ENCODE assay signal across 31 cellular contexts in the genomic region with DNA sequence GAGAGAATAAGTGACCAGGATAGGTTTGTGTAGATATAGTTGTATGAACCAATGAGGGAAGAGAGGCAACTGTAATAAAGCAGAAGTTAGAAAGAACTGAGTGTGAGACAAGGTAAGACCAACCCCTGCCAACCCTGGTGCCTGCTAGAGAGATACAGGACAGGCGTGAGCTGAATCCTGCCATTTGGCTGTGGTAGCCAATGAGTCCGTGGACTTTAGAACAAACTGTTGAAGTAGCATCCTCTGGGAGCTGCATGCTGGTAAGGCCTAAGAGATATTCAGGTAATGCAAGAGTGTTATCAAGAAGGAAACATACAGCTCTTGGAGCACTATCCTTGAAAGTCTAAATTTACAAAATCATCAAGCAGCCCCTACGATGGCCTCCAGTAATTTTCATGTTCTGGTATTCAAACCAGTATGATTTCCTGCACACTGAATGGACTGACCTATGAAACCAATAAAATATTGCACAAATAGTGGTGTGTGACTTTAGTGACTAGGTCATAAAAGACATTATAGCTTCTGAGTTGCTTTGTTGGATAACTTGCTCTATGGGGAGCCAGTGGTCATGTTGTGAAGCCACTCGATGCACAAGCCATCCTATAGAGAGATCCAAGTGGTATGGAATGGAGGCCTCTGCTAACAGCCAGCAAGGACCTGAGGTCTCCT.
"Had no signal": no experiment of that assay in that cellular context is flagged by ENCODE, and none has a peak within 500 bp of the region (broad histone marks: within the 10 kb centered on the region; RNA-seq: fewer than 3 reads in every experiment).

No MANE protein-coding gene starts in this region.

- H3K9me3 Mint-ChIP-seq: activated CD4-positive, alpha-beta T cell treated with anti-CD3 and anti-CD28 coated beads, Interleukin-2, amount 10 ng/mL, durations not matched to agents 24 days and 14 days; activated naive CD4-positive, alpha-beta T cell treated with anti-CD3 and anti-CD28 coated beads, Interleukin-2, amount 50 U/mL, for 72 hours; brain; dendritic cell treated with granulocyte-macrophage colony-stimulating factor and Interleukin-4, amounts not matched to agents 40 ng/mL and 50 ng/mL, for 4 days; endodermal cell had no signal

- DNase-seq: activated CD4-positive, alpha-beta memory T cell treated with anti-CD3 and anti-CD28 coated beads for 36 hours; activated CD4-positive, alpha-beta T cell treated with anti-CD3 and anti-CD28 coated beads for 36 hours; activated CD4-positive, alpha-beta T cell treated with anti-CD3 and anti-CD28 coated beads, Interleukin-2, amount 10 ng/mL, durations not matched to agents 24 days and 14 days; activated CD4-positive, CD25-positive, alpha-beta regulatory T cell; activated CD4-positive, CD25-positive, alpha-beta regulatory T cell treated with anti-CD3 and anti-CD28 coated beads, Interleukin-2, amount 50 U/mL, for 72 hours; activated CD8-positive, alpha-beta memory T cell treated with anti-CD3 and anti-CD28 coated beads, Interleukin-2, amount 10 ng/mL, durations not matched to agents 7 days and 5 days; activated CD8-positive, alpha-beta memory T cell treated with anti-CD3 and anti-CD28 coated beads, Interleukin-2, amount 50 U/mL, for 4 hours; activated CD8-positive, alpha-beta T cell treated with anti-CD3 and anti-CD28 coated beads, Interleukin-2, amount 10 ng/mL, durations not matched to agents 7 days and 5 days; activated gamma-delta T cell; activated naive CD4-positive, alpha-beta T cell; activated naive CD4-positive, alpha-beta T cell treated with anti-CD3 and anti-CD28 coated beads, Interleukin-2, amount 10 ng/mL, durations not matched to agents 7 days and 5 days; activated naive CD8-positive, alpha-beta T cell treated with anti-CD3 and anti-CD28 coated beads, Interleukin-2, amount 10 ng/mL, durations not matched to agents 7 days and 5 days; activated T-cell treated with anti-CD3 and anti-CD28 coated beads, Interleukin-2, amount 50 U/mL, for 1 hour; activated T-cell treated with anti-CD3 and anti-CD28 coated beads, Interleukin-2, amount 50 U/mL, for 48 hours; cerebellar nuclear complex; dorsolateral prefrontal cortex; effector memory CD4-positive, alpha-beta T cell; endodermal cell; foreskin keratinocyte; gastrocnemius medialis; glutamatergic neuron; heart left ventricle; T-helper 2 cell had no signal

- H3K27me3 Mint-ChIP-seq: activated CD4-positive, alpha-beta memory T cell treated with anti-CD3 and anti-CD28 coated beads for 36 hours; activated CD4-positive, alpha-beta T cell treated with anti-CD3 and anti-CD28 coated beads for 36 hours; activated CD4-positive, alpha-beta T cell treated with anti-CD3 and anti-CD28 coated beads, Interleukin-2, amount 10 ng/mL, durations not matched to agents 24 days and 14 days; activated CD8-positive, alpha-beta memory T cell treated with anti-CD3 and anti-CD28 coated beads, Interleukin-2, amount 10 ng/mL, durations not matched to agents 7 days and 5 days; activated naive CD4-positive, alpha-beta T cell treated with anti-CD3 and anti-CD28 coated beads, Interleukin-2, amount 10 ng/mL, durations not matched to agents 7 days and 5 days; activated naive CD8-positive, alpha-beta T cell treated with anti-CD3 and anti-CD28 coated beads, Interleukin-2, amount 10 ng/mL, durations not matched to agents 7 days and 5 days; brain; dendritic cell treated with granulocyte-macrophage colony-stimulating factor and Interleukin-4, amounts not matched to agents 40 ng/mL and 50 ng/mL, for 4 days had no signal

- H3K36me3 ChIP-seq: ascending aorta, breast epithelium, cardiac muscle cell, gastrocnemius medialis, heart left ventricle had no signal

- H3K4me3 Mint-ChIP-seq: activated CD4-positive, alpha-beta memory T cell treated with anti-CD3 and anti-CD28 coated beads for 36 hours; activated CD4-positive, alpha-beta T cell treated with anti-CD3 and anti-CD28 coated beads for 36 hours; activated CD4-positive, alpha-beta T cell treated with anti-CD3 and anti-CD28 coated beads, Interleukin-2, amount 10 ng/mL, durations not matched to agents 24 days and 14 days; activated CD8-positive, alpha-beta memory T cell treated with anti-CD3 and anti-CD28 coated beads, Interleukin-2, amount 10 ng/mL, durations not matched to agents 7 days and 5 days; activated CD8-positive, alpha-beta T cell treated with anti-CD3 and anti-CD28 coated beads, Interleukin-2, amount 10 ng/mL, durations not matched to agents 7 days and 5 days; activated naive CD4-positive, alpha-beta T cell treated with anti-CD3 and anti-CD28 coated beads, Interleukin-2, amount 10 ng/mL, durations not matched to agents 7 days and 5 days; activated naive CD8-positive, alpha-beta T cell treated with anti-CD3 and anti-CD28 coated beads, Interleukin-2, amount 10 ng/mL, durations not matched to agents 7 days and 5 days; brain; dendritic cell treated with granulocyte-macrophage colony-stimulating factor and Interleukin-4, amounts not matched to agents 40 ng/mL and 50 ng/mL, for 4 days; endodermal cell had no signal

- H3K4me1 ChIP-seq: ascending aorta, breast epithelium, foreskin keratinocyte, gastrocnemius medialis, heart left ventricle had no signal

- H3K4me3 ChIP-seq: ascending aorta, breast epithelium, cardiac muscle cell, coronary artery, dorsolateral prefrontal cortex, gastrocnemius medialis, heart left ventricle had no signal

- ATAC-seq: activated CD4-positive, alpha-beta T cell treated with anti-CD3 and anti-CD28 coated beads for 36 hours; activated CD8-positive, alpha-beta memory T cell treated with anti-CD3 and anti-CD28 coated beads, Interleukin-2, amount 10 ng/mL, durations not matched to agents 7 days and 5 days; activated CD8-positive, alpha-beta T cell treated with anti-CD3 and anti-CD28 coated beads, Interleukin-2, amount 10 ng/mL, durations not matched to agents 7 days and 5 days; activated naive CD4-positive, alpha-beta T cell treated with anti-CD3 and anti-CD28 coated beads, Interleukin-2, amount 50 U/mL, for 72 hours; esophagus mucosa; foreskin keratinocyte; gastrocnemius medialis; heart left ventricle had no signal

- H3K27me3 ChIP-seq: ascending aorta, breast epithelium, cardiac muscle cell, dorsolateral prefrontal cortex, foreskin keratinocyte, gastrocnemius medialis, heart left ventricle had no signal

- H3K27ac ChIP-seq: ascending aorta, breast epithelium, cardiac muscle cell, coronary artery, dorsolateral prefrontal cortex, foreskin keratinocyte, gastrocnemius medialis, heart left ventricle had no signal

- H3K27ac Mint-ChIP-seq: activated CD4-positive, alpha-beta memory T cell treated with anti-CD3 and anti-CD28 coated beads for 36 hours; activated CD4-positive, alpha-beta T cell treated with anti-CD3 and anti-CD28 coated beads for 36 hours; activated CD4-positive, alpha-beta T cell treated with anti-CD3 and anti-CD28 coated beads, Interleukin-2, amount 10 ng/mL, durations not matched to agents 24 days and 14 days; activated CD8-positive, alpha-beta memory T cell treated with anti-CD3 and anti-CD28 coated beads, Interleukin-2, amount 10 ng/mL, durations not matched to agents 7 days and 5 days; activated CD8-positive, alpha-beta T cell treated with anti-CD3 and anti-CD28 coated beads, Interleukin-2, amount 10 ng/mL, durations not matched to agents 7 days and 5 days; activated naive CD4-positive, alpha-beta T cell treated with anti-CD3 and anti-CD28 coated beads, Interleukin-2, amount 10 ng/mL, durations not matched to agents 7 days and 5 days; activated naive CD4-positive, alpha-beta T cell treated with anti-CD3 and anti-CD28 coated beads, Interleukin-2, amount 50 U/mL, for 72 hours; activated naive CD8-positive, alpha-beta T cell treated with anti-CD3 and anti-CD28 coated beads, Interleukin-2, amount 10 ng/mL, durations not matched to agents 7 days and 5 days; dendritic cell treated with granulocyte-macrophage colony-stimulating factor and Interleukin-4, amounts not matched to agents 40 ng/mL and 50 ng/mL, for 4 days; endodermal cell had no signal

- H3K36me3 Mint-ChIP-seq: activated CD4-positive, alpha-beta memory T cell treated with anti-CD3 and anti-CD28 coated beads for 36 hours; activated CD8-positive, alpha-beta memory T cell treated with anti-CD3 and anti-CD28 coated beads, Interleukin-2, amount 10 ng/mL, durations not matched to agents 7 days and 5 days; activated naive CD4-positive, alpha-beta T cell treated with anti-CD3 and anti-CD28 coated beads, Interleukin-2, amount 10 ng/mL, durations not matched to agents 7 days and 5 days; activated naive CD4-positive, alpha-beta T cell treated with anti-CD3 and anti-CD28 coated beads, Interleukin-2, amount 50 U/mL, for 72 hours; activated naive CD8-positive, alpha-beta T cell treated with anti-CD3 and anti-CD28 coated beads, Interleukin-2, amount 10 ng/mL, durations not matched to agents 7 days and 5 days; brain had no signal

- H3K4me1 Mint-ChIP-seq: activated CD4-positive, alpha-beta T cell treated with anti-CD3 and anti-CD28 coated beads for 36 hours; activated CD4-positive, alpha-beta T cell treated with anti-CD3 and anti-CD28 coated beads, Interleukin-2, amount 10 ng/mL, durations not matched to agents 24 days and 14 days; activated CD8-positive, alpha-beta memory T cell treated with anti-CD3 and anti-CD28 coated beads, Interleukin-2, amount 10 ng/mL, durations not matched to agents 7 days and 5 days; activated naive CD4-positive, alpha-beta T cell treated with anti-CD3 and anti-CD28 coated beads, Interleukin-2, amount 10 ng/mL, durations not matched to agents 7 days and 5 days; activated naive CD8-positive, alpha-beta T cell treated with anti-CD3 and anti-CD28 coated beads, Interleukin-2, amount 10 ng/mL, durations not matched to agents 7 days and 5 days; brain had no signal

- H3K9me3 ChIP-seq: ascending aorta, breast epithelium, gastrocnemius medialis, heart left ventricle had no signal
